In the genomic region with DNA sequence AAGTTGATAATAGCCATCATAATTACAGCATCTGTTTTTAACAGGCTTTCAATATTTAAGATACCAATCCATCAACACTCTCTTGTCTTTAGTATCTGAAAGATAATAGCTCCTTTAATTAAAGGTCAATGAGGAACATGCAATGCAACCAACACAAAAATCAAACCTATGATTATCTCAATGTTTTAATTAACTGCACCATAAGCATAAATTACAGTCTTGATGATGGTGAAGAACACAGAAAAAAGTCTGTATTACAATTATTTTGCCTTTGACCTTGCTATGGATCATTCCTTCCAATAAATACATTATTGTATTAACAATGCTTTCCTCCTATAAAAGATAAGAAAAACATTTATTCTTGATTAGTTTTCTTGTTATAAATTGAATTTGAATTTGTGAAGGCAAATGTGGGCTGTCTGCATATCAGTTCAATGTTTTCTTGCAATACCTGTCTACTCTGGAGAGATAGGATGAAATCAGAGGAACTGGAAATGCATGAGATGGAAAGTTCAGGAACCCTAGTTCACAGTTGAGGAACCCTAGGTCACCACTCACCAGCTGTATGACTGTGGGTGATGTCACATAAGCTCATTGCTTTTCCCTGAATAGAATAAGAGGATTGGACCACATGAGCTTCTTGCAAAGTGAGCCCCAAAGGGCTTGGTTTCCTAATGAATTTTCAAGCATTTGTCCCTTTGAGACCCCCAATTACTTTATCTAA, we compare ENCODE assay signal across 1 cellular context.
TF ChIP-seq lines count a peak whose summit lies in the region.

No MANE protein-coding gene starts in this region.

TF ChIP-seq in GM23338, 12 proteins besides CTCF, POLR2A, EP300 and RAD21 (continued from another document):
- TF ChIP-seq ZNF114 (CRISPR knock-in tag; IDR thresholded peaks at IDR 0.05) (no peak), JUNB (IDR thresholded peaks at IDR 0.05; ENCODE audit: unreplicated experiment) (no peak), POLR2AphosphoS5 (IDR thresholded peaks at IDR 0.05; ENCODE audit: low read depth) (no peak), STAT1 (IDR thresholded peaks at IDR 0.05; ENCODE audit: unreplicated experiment) (no peak)
- TF ChIP-seq, protein P1, sequence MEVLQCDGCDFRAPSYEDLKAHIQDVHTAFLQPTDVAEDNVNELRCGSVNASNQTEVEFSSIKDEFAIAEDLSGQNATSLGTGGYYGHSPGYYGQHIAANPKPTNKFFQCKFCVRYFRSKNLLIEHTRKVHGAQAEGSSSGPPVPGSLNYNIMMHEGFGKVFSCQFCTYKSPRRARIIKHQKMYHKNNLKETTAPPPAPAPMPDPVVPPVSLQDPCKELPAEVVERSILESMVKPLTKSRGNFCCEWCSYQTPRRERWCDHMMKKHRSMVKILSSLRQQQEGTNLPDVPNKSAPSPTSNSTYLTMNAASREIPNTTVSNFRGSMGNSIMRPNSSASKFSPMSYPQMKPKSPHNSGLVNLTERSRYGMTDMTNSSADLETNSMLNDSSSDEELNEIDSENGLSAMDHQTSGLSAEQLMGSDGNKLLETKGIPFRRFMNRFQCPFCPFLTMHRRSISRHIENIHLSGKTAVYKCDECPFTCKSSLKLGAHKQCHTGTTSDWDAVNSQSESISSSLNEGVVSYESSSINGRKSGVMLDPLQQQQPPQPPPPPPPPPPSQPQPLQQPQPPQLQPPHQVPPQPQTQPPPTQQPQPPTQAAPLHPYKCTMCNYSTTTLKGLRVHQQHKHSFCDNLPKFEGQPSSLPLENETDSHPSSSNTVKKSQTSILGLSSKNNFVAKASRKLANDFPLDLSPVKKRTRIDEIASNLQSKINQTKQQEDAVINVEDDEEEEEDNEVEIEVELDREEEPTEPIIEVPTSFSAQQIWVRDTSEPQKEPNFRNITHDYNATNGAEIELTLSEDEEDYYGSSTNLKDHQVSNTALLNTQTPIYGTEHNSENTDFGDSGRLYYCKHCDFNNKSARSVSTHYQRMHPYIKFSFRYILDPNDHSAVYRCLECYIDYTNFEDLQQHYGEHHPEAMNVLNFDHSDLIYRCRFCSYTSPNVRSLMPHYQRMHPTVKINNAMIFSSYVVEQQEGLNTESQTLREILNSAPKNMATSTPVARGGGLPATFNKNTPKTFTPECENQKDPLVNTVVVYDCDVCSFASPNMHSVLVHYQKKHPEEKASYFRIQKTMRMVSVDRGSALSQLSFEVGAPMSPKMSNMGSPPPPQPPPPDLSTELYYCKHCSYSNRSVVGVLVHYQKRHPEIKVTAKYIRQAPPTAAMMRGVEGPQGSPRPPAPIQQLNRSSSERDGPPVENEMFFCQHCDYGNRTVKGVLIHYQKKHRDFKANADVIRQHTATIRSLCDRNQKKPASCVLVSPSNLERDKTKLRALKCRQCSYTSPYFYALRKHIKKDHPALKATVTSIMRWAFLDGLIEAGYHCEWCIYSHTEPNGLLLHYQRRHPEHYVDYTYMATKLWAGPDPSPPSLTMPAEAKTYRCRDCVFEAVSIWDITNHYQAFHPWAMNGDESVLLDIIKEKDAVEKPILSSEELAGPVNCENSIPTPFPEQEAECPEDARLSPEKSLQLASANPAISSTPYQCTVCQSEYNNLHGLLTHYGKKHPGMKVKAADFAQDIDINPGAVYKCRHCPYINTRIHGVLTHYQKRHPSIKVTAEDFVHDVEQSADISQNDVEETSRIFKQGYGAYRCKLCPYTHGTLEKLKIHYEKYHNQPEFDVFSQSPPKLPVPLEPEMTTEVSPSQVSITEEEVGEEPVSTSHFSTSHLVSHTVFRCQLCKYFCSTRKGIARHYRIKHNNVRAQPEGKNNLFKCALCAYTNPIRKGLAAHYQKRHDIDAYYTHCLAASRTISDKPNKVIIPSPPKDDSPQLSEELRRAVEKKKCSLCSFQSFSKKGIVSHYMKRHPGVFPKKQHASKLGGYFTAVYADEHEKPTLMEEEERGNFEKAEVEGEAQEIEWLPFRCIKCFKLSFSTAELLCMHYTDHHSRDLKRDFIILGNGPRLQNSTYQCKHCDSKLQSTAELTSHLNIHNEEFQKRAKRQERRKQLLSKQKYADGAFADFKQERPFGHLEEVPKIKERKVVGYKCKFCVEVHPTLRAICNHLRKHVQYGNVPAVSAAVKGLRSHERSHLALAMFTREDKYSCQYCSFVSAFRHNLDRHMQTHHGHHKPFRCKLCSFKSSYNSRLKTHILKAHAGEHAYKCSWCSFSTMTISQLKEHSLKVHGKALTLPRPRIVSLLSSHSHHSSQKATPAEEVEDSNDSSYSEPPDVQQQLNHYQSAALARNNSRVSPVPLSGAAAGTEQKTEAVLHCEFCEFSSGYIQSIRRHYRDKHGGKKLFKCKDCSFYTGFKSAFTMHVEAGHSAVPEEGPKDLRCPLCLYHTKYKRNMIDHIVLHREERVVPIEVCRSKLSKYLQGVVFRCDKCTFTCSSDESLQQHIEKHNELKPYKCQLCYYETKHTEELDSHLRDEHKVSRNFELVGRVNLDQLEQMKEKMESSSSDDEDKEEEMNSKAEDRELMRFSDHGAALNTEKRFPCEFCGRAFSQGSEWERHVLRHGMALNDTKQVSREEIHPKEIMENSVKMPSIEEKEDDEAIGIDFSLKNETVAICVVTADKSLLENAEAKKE (CRISPR knock-in tag; IDR thresholded peaks at IDR 0.05) = no peak
- TF ChIP-seq, protein P2, sequence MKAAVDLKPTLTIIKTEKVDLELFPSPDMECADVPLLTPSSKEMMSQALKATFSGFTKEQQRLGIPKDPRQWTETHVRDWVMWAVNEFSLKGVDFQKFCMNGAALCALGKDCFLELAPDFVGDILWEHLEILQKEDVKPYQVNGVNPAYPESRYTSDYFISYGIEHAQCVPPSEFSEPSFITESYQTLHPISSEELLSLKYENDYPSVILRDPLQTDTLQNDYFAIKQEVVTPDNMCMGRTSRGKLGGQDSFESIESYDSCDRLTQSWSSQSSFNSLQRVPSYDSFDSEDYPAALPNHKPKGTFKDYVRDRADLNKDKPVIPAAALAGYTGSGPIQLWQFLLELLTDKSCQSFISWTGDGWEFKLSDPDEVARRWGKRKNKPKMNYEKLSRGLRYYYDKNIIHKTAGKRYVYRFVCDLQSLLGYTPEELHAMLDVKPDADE (IDR thresholded peaks at IDR 0.05) = no peak
- TF ChIP-seq, protein P3, sequence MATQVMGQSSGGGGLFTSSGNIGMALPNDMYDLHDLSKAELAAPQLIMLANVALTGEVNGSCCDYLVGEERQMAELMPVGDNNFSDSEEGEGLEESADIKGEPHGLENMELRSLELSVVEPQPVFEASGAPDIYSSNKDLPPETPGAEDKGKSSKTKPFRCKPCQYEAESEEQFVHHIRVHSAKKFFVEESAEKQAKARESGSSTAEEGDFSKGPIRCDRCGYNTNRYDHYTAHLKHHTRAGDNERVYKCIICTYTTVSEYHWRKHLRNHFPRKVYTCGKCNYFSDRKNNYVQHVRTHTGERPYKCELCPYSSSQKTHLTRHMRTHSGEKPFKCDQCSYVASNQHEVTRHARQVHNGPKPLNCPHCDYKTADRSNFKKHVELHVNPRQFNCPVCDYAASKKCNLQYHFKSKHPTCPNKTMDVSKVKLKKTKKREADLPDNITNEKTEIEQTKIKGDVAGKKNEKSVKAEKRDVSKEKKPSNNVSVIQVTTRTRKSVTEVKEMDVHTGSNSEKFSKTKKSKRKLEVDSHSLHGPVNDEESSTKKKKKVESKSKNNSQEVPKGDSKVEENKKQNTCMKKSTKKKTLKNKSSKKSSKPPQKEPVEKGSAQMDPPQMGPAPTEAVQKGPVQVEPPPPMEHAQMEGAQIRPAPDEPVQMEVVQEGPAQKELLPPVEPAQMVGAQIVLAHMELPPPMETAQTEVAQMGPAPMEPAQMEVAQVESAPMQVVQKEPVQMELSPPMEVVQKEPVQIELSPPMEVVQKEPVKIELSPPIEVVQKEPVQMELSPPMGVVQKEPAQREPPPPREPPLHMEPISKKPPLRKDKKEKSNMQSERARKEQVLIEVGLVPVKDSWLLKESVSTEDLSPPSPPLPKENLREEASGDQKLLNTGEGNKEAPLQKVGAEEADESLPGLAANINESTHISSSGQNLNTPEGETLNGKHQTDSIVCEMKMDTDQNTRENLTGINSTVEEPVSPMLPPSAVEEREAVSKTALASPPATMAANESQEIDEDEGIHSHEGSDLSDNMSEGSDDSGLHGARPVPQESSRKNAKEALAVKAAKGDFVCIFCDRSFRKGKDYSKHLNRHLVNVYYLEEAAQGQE (IDR thresholded peaks at IDR 0.05; ENCODE audit: unreplicated experiment) = no peak
